In genomic region chr22:46528121-46528610, GRCh38 we compare ENCODE assay signal across 1 cellular context.
TF ChIP-seq lines count a peak whose summit lies in the region.

No MANE protein-coding gene starts in this region.

TF ChIP-seq in HepG2, 621 proteins besides CTCF, POLR2A, EP300 and RAD21 (continued from another document and continues in another):
- TF ChIP-seq CBX2 (IDR thresholded peaks at IDR 0.05; ENCODE audit: low read depth, low read length) (no peak), CBX2 (CRISPR knock-in tag; IDR thresholded peaks at IDR 0.05; ENCODE audit: low read depth) (no peak), SNRNP70 (IDR thresholded peaks at IDR 0.05; ENCODE audit: low read depth, low read length) (no peak), RXRB (CRISPR knock-in tag; IDR thresholded peaks at IDR 0.05; ENCODE audit: borderline replicate concordance) (peak; percentile 76; the same call in 1 of the 2 replicates), NPAS2 (CRISPR knock-in tag; IDR thresholded peaks at IDR 0.05; ENCODE audit: borderline replicate concordance) (no peak), ZFP36L2 (CRISPR knock-in tag; IDR thresholded peaks at IDR 0.05) (no peak), MXD4 (CRISPR knock-in tag; IDR thresholded peaks at IDR 0.05) (no peak), ZNF460 (CRISPR knock-in tag; IDR thresholded peaks at IDR 0.05; ENCODE audit: borderline replicate concordance) (no peak), RXRA (CRISPR knock-in tag; IDR thresholded peaks at IDR 0.05) (no peak; the same call in 1 of the 2 replicates), HOXA9 (CRISPR knock-in tag; IDR thresholded peaks at IDR 0.05; ENCODE audit: borderline replicate concordance) (no peak), RARA (CRISPR knock-in tag; IDR thresholded peaks at IDR 0.05) (peak; percentile 73), CHD2 (IDR thresholded peaks at IDR 0.05; ENCODE audit: low read depth, low read length) (no peak), RAD51 (IDR thresholded peaks at IDR 0.05; ENCODE audit: borderline replicate concordance) (no peak), SIN3A (IDR thresholded peaks at IDR 0.05; ENCODE audit: borderline replicate concordance, low read depth, low read length) (no peak), LRRFIP1 (CRISPR knock-in tag; conservative IDR thresholded peaks at IDR 0.05) (no peak), RFX3 (CRISPR knock-in tag; IDR thresholded peaks at IDR 0.05) (no peak), FUBP1 (CRISPR knock-in tag; IDR thresholded peaks at IDR 0.05; ENCODE audit: borderline replicate concordance) (no peak), HMGA1 (CRISPR knock-in tag; conservative IDR thresholded peaks at IDR 0.05) (no peak), CHCHD3 (CRISPR knock-in tag; IDR thresholded peaks at IDR 0.05) (no peak), CBX1 (IDR thresholded peaks at IDR 0.05; ENCODE audit: low read depth) (no peak), DMAP1 (CRISPR knock-in tag; IDR thresholded peaks at IDR 0.05) (no peak), ZNF468 (CRISPR knock-in tag; IDR thresholded peaks at IDR 0.05) (no peak), HNRNPL (IDR thresholded peaks at IDR 0.05; ENCODE audit: low read depth, low read length) (no peak), ONECUT2 (CRISPR knock-in tag; IDR thresholded peaks at IDR 0.05) (no peak), KDM2A (CRISPR knock-in tag; IDR thresholded peaks at IDR 0.05; ENCODE audit: borderline replicate concordance, low read depth) (0 out of 2 replicates have a peak, but pooled peaks have one; percentile 27), ZNF891 (CRISPR knock-in tag; IDR thresholded peaks at IDR 0.05) (no peak), ZBTB49 (CRISPR knock-in tag; IDR thresholded peaks at IDR 0.05; ENCODE audit: borderline replicate concordance) (no peak), LCORL (IDR thresholded peaks at IDR 0.05) (no peak; the same call in 1 of the 2 replicates), LCORL (CRISPR knock-in tag; IDR thresholded peaks at IDR 0.05) (peak; percentile 75), ATRX (CRISPR knock-in tag; IDR thresholded peaks at IDR 0.05; ENCODE audit: borderline replicate concordance) (no peak), TFE3 (CRISPR knock-in tag; IDR thresholded peaks at IDR 0.05) (peak; percentile 48; the same call in 1 of the 2 replicates), ZNF512 (CRISPR knock-in tag; IDR thresholded peaks at IDR 0.05) (no peak), REST (IDR thresholded peaks at IDR 0.05; ENCODE audit: borderline replicate concordance in 1 of 2, low read depth in 1 of 2, low read length in 2 of 2) (no peak), ISL2 (CRISPR knock-in tag; IDR thresholded peaks at IDR 0.05) (peak; percentile 72), ZMYM4 (CRISPR knock-in tag; IDR thresholded peaks at IDR 0.05) (no peak), CREB1 (IDR thresholded peaks at IDR 0.05) (peak; percentile 57), CREB1 (CRISPR knock-in tag; IDR thresholded peaks at IDR 0.05) (no peak), NFATC3 (CRISPR knock-in tag; IDR thresholded peaks at IDR 0.05) (no peak), ZNF337 (CRISPR knock-in tag; IDR thresholded peaks at IDR 0.05; ENCODE audit: borderline replicate concordance, low read depth) (no peak), SMC3 (IDR thresholded peaks at IDR 0.05; ENCODE audit: low read length) (0 out of 2 replicates have a peak, but pooled peaks have one; percentile 5), ZNF841 (CRISPR knock-in tag; IDR thresholded peaks at IDR 0.05; ENCODE audit: borderline replicate concordance) (no peak), ZNF558 (CRISPR knock-in tag; IDR thresholded peaks at IDR 0.05; ENCODE audit: borderline replicate concordance) (no peak), TERF1 (CRISPR knock-in tag; IDR thresholded peaks at IDR 0.05) (no peak), MED8 (CRISPR knock-in tag; IDR thresholded peaks at IDR 0.05; ENCODE audit: insufficient replicate concordance) (no peak), ZNF772 (CRISPR knock-in tag; IDR thresholded peaks at IDR 0.05) (no peak), ARNTL (CRISPR knock-in tag; IDR thresholded peaks at IDR 0.05) (0 out of 2 replicates have a peak, but pooled peaks have one; percentile 27), AFF4 (CRISPR knock-in tag; IDR thresholded peaks at IDR 0.05) (no peak), TSC22D2 (CRISPR knock-in tag; IDR thresholded peaks at IDR 0.05; ENCODE audit: borderline replicate concordance) (no peak), ZFP41 (CRISPR knock-in tag; IDR thresholded peaks at IDR 0.05; ENCODE audit: borderline replicate concordance) (no peak), ZNF549 (CRISPR knock-in tag; IDR thresholded peaks at IDR 0.05) (no peak)
